ENCODE assay signal across 25 cellular contexts in genomic region chr19:31070676-31071075, GRCh38.
A peak's percentile ranks its signal among the peaks of the same experiment; 100 is the strongest.
DNase-seq lines count a peak whose midpoint lies in the region; ATAC-seq, FAIRE-seq and TF ChIP-seq lines count a peak whose summit lies in the region.
"Had no signal": no experiment of that assay in that cellular context is flagged by ENCODE, and none has a peak within 500 bp of the region (broad histone marks: within the 10 kb centered on the region; RNA-seq: fewer than 3 reads in every experiment).

No MANE protein-coding gene starts in this region.

- no peaks in the 10 kb centered on the region for H4K20me1 ChIP-seq in osteoblast (ENCODE audit: insufficient read depth, low read length)
- H4K20me1 ChIP-seq: BLaER1 treated with 17β-estradiol and CSF1 and Interleukin-3, amounts not matched to agents 10 nM and 100 nM had no signal

- no peak for TF ChIP-seq EP300 in gastroesophageal sphincter (IDR thresholded peaks at IDR 0.05)

- no peak overlapping the region for H3K9ac ChIP-seq in colonic mucosa (ENCODE audit: low read depth in 2 of 2, low read length in 2 of 2)
- H3K9ac ChIP-seq: BLaER1 treated with 17β-estradiol and CSF1 and Interleukin-3, amounts not matched to agents 10 nM and 100 nM had no signal

- intact Hi-C loops in A673 (cut with micrococcal nuclease; ENCODE audit: unreplicated experiment) (loop anchor here (5.0 kb wide), 2 partner anchors 77 to 152 kb away; no protein-coding TSS in a partner anchor), colonic mucosa (cut with DNase I) (no loop called here)

- no peaks in the 10 kb centered on the region for H3K79me2 ChIP-seq in osteoblast (ENCODE audit: insufficient read depth, low read length)

- ATAC-seq in gastroesophageal sphincter = no peak
- ATAC-seq in HG03354 (IDR thresholded peaks at IDR 0.05; ENCODE audit: poor library complexity, severe bottlenecking, unreplicated experiment) = no peak
- ATAC-seq: GM12878 had no signal

- H3K4me1 ChIP-seq in A673 (ENCODE audit: insufficient read depth, low read length, poor library complexity, severe bottlenecking) = peaks cover 89% of the 10 kb centered on the region
- H3K4me1 ChIP-seq in colonic mucosa = no peaks in the 10 kb centered on the region
- peaks cover 32% of the 10 kb centered on the region for H3K4me1 ChIP-seq in osteoblast (ENCODE audit: insufficient read depth, low read length)
- H3K4me1 ChIP-seq in gastroesophageal sphincter = peaks cover 0 to 6% (median 0%) of the 10 kb centered on the region in 3 donors
- H3K4me1 ChIP-seq: BE2C had no signal

- H3K36me3 ChIP-seq in A673 (ENCODE audit: insufficient read depth, low read length, poor library complexity, severe bottlenecking) = no peaks in the 10 kb centered on the region
- H3K36me3 ChIP-seq in colonic mucosa = no peaks in the 10 kb centered on the region
- H3K36me3 ChIP-seq in osteoblast (ENCODE audit: insufficient read depth, low read length) = no peaks in the 10 kb centered on the region
- H3K36me3 ChIP-seq in gastroesophageal sphincter = no peaks in the 10 kb centered on the region
- H3K36me3 ChIP-seq: BE2C; BLaER1 treated with 17β-estradiol and CSF1 and Interleukin-3, amounts not matched to agents 10 nM and 100 nM had no signal

- FAIRE-seq in H54 (lab: Jason Lieb, UNC) = no peak
- FAIRE-seq: A204.1, D721Med, GM12878 had no signal

- H3K27ac ChIP-seq in A673 (ENCODE audit: low read depth, low read length, poor library complexity, severe bottlenecking) = peak overlapping the region; percentile 73
- H3K27ac ChIP-seq in colonic mucosa = peak overlapping the region; percentile 27
- H3K27ac ChIP-seq in osteoblast (ENCODE audit: low read depth, low read length) = no peak overlapping the region
- H3K27ac ChIP-seq in gastroesophageal sphincter = no peak overlapping the region
- H3K27ac ChIP-seq: 22Rv1; BLaER1 treated with 17β-estradiol and CSF1 and Interleukin-3, amounts not matched to agents 10 nM and 100 nM had no signal

- H3K4me2 ChIP-seq in osteoblast (ENCODE audit: insufficient read depth, low read length) = peak overlapping the region; percentile 64
- H3K4me2 ChIP-seq: BLaER1 treated with 17β-estradiol and CSF1 and Interleukin-3, amounts not matched to agents 10 nM and 100 nM had no signal

- H3K9me3 ChIP-seq in A673 (ENCODE audit: low read depth, low read length, poor library complexity, severe bottlenecking) (no peaks in the 10 kb centered on the region), colonic mucosa (no peaks in the 10 kb centered on the region), osteoblast (ENCODE audit: low read depth, low read length) (no peaks in the 10 kb centered on the region), gastroesophageal sphincter (no peaks in the 10 kb centered on the region)
- H3K9me3 ChIP-seq: BE2C; BLaER1 treated with 17β-estradiol and CSF1 and Interleukin-3, amounts not matched to agents 10 nM and 100 nM had no signal

- CTCF ChIA-PET in A673 (lab: Charles Lee) = no interaction called here

- DNase-seq in A673 (ENCODE audit: low spot score) (no peak), colonic mucosa (no peak), left kidney (ENCODE audit: low read depth, low spot score) (peak; percentile 53), osteoblast (ENCODE audit: insufficient read length, low spot score, missing footprints) (no peak), epidermal melanocyte (ENCODE audit: insufficient read length, low spot score) (no peak), H54 (ENCODE audit: insufficient read length, low spot score) (no peak)
- DNase-seq: ACHN; AML-193; BE2C; CD4-positive, alpha-beta T cell; CD8-positive, alpha-beta memory T cell; DMS 273 treated with DMSO at 0.1 percent for 48 hours; DMS79; EL; GDM1; GOT3; H7; HCEC 1CT had no signal

- TF ChIP-seq CTCF in A673 (conservative IDR thresholded peaks at IDR 0.05; ENCODE audit: low read depth, low read length) (no peak), colonic mucosa (IDR thresholded peaks at IDR 0.05) (no peak), osteoblast (IDR thresholded peaks at IDR 0.05; ENCODE audit: extremely low read depth, low read depth, low read length) (no peak), gastroesophageal sphincter (IDR thresholded peaks at IDR 0.05) (no peak)

- WGBS in gastroesophageal sphincter (ENCODE audit: low coverage in 1 of 2), 2 donors = 72 to 94% methylated on average over 5 of the region's 5 CpGs

- no peak overlapping the region for H2AFZ ChIP-seq in osteoblast (ENCODE audit: low read length)

- POLR2A ChIA-PET in A673 (lab: Charles Lee; ENCODE audit: low non-redundant PET) = no interaction called here

- H3K27me3 ChIP-seq in A673 (replicated peaks; ENCODE audit: insufficient read depth, low read depth, low read length, poor library complexity) (no peaks in the 10 kb centered on the region), colonic mucosa (no peaks in the 10 kb centered on the region), osteoblast (ENCODE audit: insufficient read depth, low read length) (peaks cover 3% of the 10 kb centered on the region), gastroesophageal sphincter (peaks cover 28% of the 10 kb centered on the region)
- H3K27me3 ChIP-seq: BE2C had no signal

- H3K4me3 ChIP-seq in A673 (ENCODE audit: low read depth, low read length, poor library complexity, severe bottlenecking) = no peak overlapping the region
- H3K4me3 ChIP-seq in colonic mucosa = no peak overlapping the region
- no peak overlapping the region for H3K4me3 ChIP-seq in osteoblast (ENCODE audit: insufficient read depth, low read length)
- H3K4me3 ChIP-seq in gastroesophageal sphincter = no peak overlapping the region
- H3K4me3 ChIP-seq: BLaER1 treated with 17β-estradiol and CSF1 and Interleukin-3, amounts not matched to agents 10 nM and 100 nM; GM12878 had no signal

- TF ChIP-seq POLR2A in H54 (IDR thresholded peaks at IDR 0.05; ENCODE audit: low read depth, low read length) (no peak), gastroesophageal sphincter (IDR thresholded peaks at IDR 0.05) (no peak)

- BruUV-seq in A673 (replicated peaks; lab: Mats Ljungman, UMichigan) = no TSS peak

Comparison
In these comparisons a context has a peak if more than half of its experiments do, and no peak if none do; other contexts are left out.
1. H3K27ac ChIP-seq: peak in A673 (single experiment) and colonic mucosa (single experiment); none in osteoblast (single experiment) and gastroesophageal sphincter (0 of 4).